ENCODE assay signal across 8 cellular contexts in genomic region chr1:26889580-26890466, GRCh38. TPM values are rescaled to one million over a fixed set of nuclear protein-coding genes. Genes with fewer than 3 reads are reported as not detected.
DNase-seq lines count a peak whose midpoint lies in the region; ATAC-seq, FAIRE-seq and TF ChIP-seq lines count a peak whose summit lies in the region.

TSS of gene GPN2 (minus strand) at chr1:26890283. CDS start at chr1:26890096, 187 bp downstream.

- intact Hi-C loops in aorta (cut with DNase I), result no loop called here

- peak within 1 kb of the TSS; percentile 98 for H2AFZ ChIP-seq in astrocyte (ENCODE audit: low read depth, low read length)

- H3K36me3 Mint-ChIP-seq in astrocyte (ENCODE audit: low read depth, unreplicated experiment), result peaks cover 26% of the 10 kb centered on the region

- H3K4me3 ChIP-seq in GM12875 (ENCODE audit: low read depth, low read length) (peak within 1 kb of the TSS; percentile 81), astrocyte (ENCODE audit: insufficient read depth, low read depth, low read length) (peak within 1 kb of the TSS; percentile 95), aorta (ENCODE audit: low read length in 2 of 2) (peak within 1 kb of the TSS; percentile 50 to 51)

- H3K79me2 ChIP-seq in astrocyte (ENCODE audit: insufficient read depth, low read length), result peaks cover 39% of the 10 kb centered on the region

- H3K4me1 ChIP-seq in astrocyte (ENCODE audit: insufficient read depth, low read length) (peaks cover 16% of the 10 kb centered on the region), aorta (ENCODE audit: control insufficient read depth in 1 of 2, insufficient read depth in 2 of 2, low read length in 2 of 2) (peaks cover 0 to 2% of the 10 kb centered on the region in 2 donors)

- H3K27me3 ChIP-seq in astrocyte (ENCODE audit: insufficient read depth, low read length) (no peaks in the 10 kb centered on the region), aorta (ENCODE audit: control insufficient read depth in 1 of 2, insufficient read depth in 2 of 2, low read length in 1 of 2) (no peaks in the 10 kb centered on the region)

- ATAC-seq in HG02642 (IDR thresholded peaks at IDR 0.05; ENCODE audit: poor library complexity, unreplicated experiment) (peak; percentile 88), aorta (ENCODE audit: low FRiP score) (peak; percentile 93)

- H3K4me2 ChIP-seq in astrocyte (ENCODE audit: low read length), result peak within 1 kb of the TSS; percentile 97

- peak within 1 kb of the TSS; percentile 97 for H3K4me3 Mint-ChIP-seq in astrocyte (ENCODE audit: unreplicated experiment)

- peak within 1 kb of the TSS; percentile 86 for H3K27ac Mint-ChIP-seq in astrocyte (ENCODE audit: unreplicated experiment)

- peaks cover 39% of the 10 kb centered on the region for H4K20me1 ChIP-seq in astrocyte (ENCODE audit: insufficient read depth, low read length)

- no peaks in the 10 kb centered on the region for H3K9me3 Mint-ChIP-seq in astrocyte (ENCODE audit: unreplicated experiment)

- FAIRE-seq in astrocyte (lab: Jason Lieb, UNC), result no peak

- 1% methylated on average over 80 to 89 of the region's 89 CpGs for WGBS in aorta, 2 donors

- H3K9ac ChIP-seq in astrocyte (ENCODE audit: low read length), result peak within 1 kb of the TSS; percentile 98

- H3K27me3 Mint-ChIP-seq in astrocyte (ENCODE audit: low read depth, unreplicated experiment), result no peaks in the 10 kb centered on the region

- TF ChIP-seq CTCF in GM12875 (IDR thresholded peaks at IDR 0.05; ENCODE audit: borderline replicate concordance, insufficient read depth, low read depth, low read length) (no peak), astrocyte (IDR thresholded peaks at IDR 0.05; ENCODE audit: insufficient read depth, low read depth, low read length) (no peak)

- H3K27ac ChIP-seq in astrocyte (ENCODE audit: low read depth, low read length), result peak within 1 kb of the TSS; percentile 91
- H3K27ac ChIP-seq in aorta (ENCODE audit: low read depth in 1 of 2, low read length in 2 of 2), result peak within 1 kb of the TSS; percentile 46 to 92

- DNase-seq in NCI-H1105 treated with DMSO at 0.1 percent for 48 hours (lab: John Stamatoyannopoulos, UW) (peak; percentile 81), T-helper 22 cell (ENCODE audit: low read depth) (peak; percentile 62), astrocyte (ENCODE audit: low read depth) (peak; percentile 63), hepatic stellate cell (ENCODE audit: low spot score) (peak; percentile 89), renal cortical epithelial cell (ENCODE audit: low read depth) (peak; percentile 61), aorta (peak; percentile 88 to 93)

- H3K9me3 ChIP-seq in astrocyte (ENCODE audit: insufficient read depth, low read depth, low read length) (no peaks in the 10 kb centered on the region), aorta (ENCODE audit: control insufficient read depth, low read length) (no peaks in the 10 kb centered on the region)

- peaks cover 12% of the 10 kb centered on the region for H3K4me1 Mint-ChIP-seq in astrocyte (ENCODE audit: low read depth, unreplicated experiment)

- H3K36me3 ChIP-seq in astrocyte (ENCODE audit: insufficient read depth, low read length), result peaks cover 42% of the 10 kb centered on the region
- peaks cover 2 to 9% of the 10 kb centered on the region in 2 donors for H3K36me3 ChIP-seq in aorta (ENCODE audit: control insufficient read depth in 1 of 2, insufficient read depth in 2 of 2, low read length in 1 of 2)

RNA-seq across cellular contexts. Expression of gene GPN2, which starts in this region (rescaled TPM):
- total RNA-seq in astrocyte (24.5 and 25.5 TPM in 2 replicates), renal cortical epithelial cell (10.4 and 15.1 TPM in 2 replicates), aorta (10 to 100 TPM; 17.7 to 19.6 TPM)
- 10 to 100 TPM; 12.1 to 20.7 TPM for polyA plus RNA-seq in aorta

Comparison
In these comparisons a context has a peak if more than half of its experiments do, and no peak if none do; other contexts are left out.
1. Peak in every context shown above with its lines: DNase-seq, ATAC-seq, H3K4me3 ChIP-seq and H3K27ac ChIP-seq.